In genomic region chr5:142012792-142013388, GRCh38 we compare ENCODE assay signal across 8 cellular contexts.
DNase-seq lines count a peak whose midpoint lies in the region; ATAC-seq lines count a peak whose summit lies in the region.

GNPDA1 (minus strand) TSS chr5:142013027; CDS start chr5:142012035, 992 bp downstream.

- peaks cover 30% of the 10 kb centered on the region for H3K36me3 ChIP-seq in NT2/D1 (ENCODE audit: insufficient read depth, insufficient read length, low read length)

- DNase-seq in AG08395 (ENCODE audit: low spot score): peak; percentile 93
- no peak for DNase-seq in NT2/D1 (ENCODE audit: low read depth, low spot score)
- peak; percentile 47 for DNase-seq in activated T-cell treated with anti-CD3 and anti-CD28 coated beads for 1 hour (ENCODE audit: low read depth)
- DNase-seq in epidermal melanocyte (ENCODE audit: insufficient read length, low spot score): peak; percentile 77
- peak; percentile 61 for DNase-seq in middle frontal gyrus (ENCODE audit: extremely low spot score, low spot score)
- DNase-seq in stimulated activated CD8-positive, alpha-beta memory T cell treated with anti-CD3 and anti-CD28 coated beads, Interleukin-4, amount 100 ng/mL, for 24 hours (ENCODE audit: low read depth): peak; percentile 56

- H3K9ac ChIP-seq in NT2/D1 (ENCODE audit: insufficient read length, low read depth): peak within 1 kb of the TSS; percentile 86

- H3K4me3 ChIP-seq in NT2/D1 (ENCODE audit: insufficient read length, low read depth): peak within 1 kb of the TSS; percentile 81

- H3K9me3 ChIP-seq in NT2/D1 (ENCODE audit: insufficient read depth, low read length): no peaks in the 10 kb centered on the region

- ATAC-seq in GM18873 (IDR thresholded peaks at IDR 0.05; ENCODE audit: low FRiP score, unreplicated experiment) (peak; percentile 40), HG03135 (IDR thresholded peaks at IDR 0.05; ENCODE audit: unreplicated experiment) (peak; percentile 47)

- no peaks in the 10 kb centered on the region for H3K4me1 ChIP-seq in NT2/D1 (ENCODE audit: insufficient read depth, insufficient read length)

- H3K27me3 ChIP-seq in NT2/D1 (ENCODE audit: insufficient read depth, insufficient read length): no peaks in the 10 kb centered on the region
